ENCODE assay signal across 16 cellular contexts in genomic region chr5:59003124-59003523, GRCh38.
"Had no signal": no experiment of that assay in that cellular context is flagged by ENCODE, and none has a peak within 500 bp of the region (broad histone marks: within the 10 kb centered on the region; RNA-seq: fewer than 3 reads in every experiment).

No MANE protein-coding gene starts in this region.

- H3K9me3 Mint-ChIP-seq: activated CD4-positive, alpha-beta T cell treated with anti-CD3 and anti-CD28 coated beads, Interleukin-2, amount 10 ng/mL, durations not matched to agents 7 days and 5 days; activated T-cell treated with anti-CD3 and anti-CD28 coated beads, Interleukin-2, amount 50 U/mL, for 4 hours; nephron; stimulated activated naive CD8-positive, alpha-beta T cell treated with anti-CD3 and anti-CD28 coated beads, Interleukin-15, Interleukin-2, amounts not matched to agents 100 ng/mL and 50 ng/mL, for 24 hours had no signal

- H3K27me3 Mint-ChIP-seq: activated CD4-positive, alpha-beta T cell treated with anti-CD3 and anti-CD28 coated beads, Interleukin-2, amount 10 ng/mL, durations not matched to agents 7 days and 5 days; activated naive CD8-positive, alpha-beta T cell; dendritic cell treated with granulocyte-macrophage colony-stimulating factor and Interleukin-4, amounts not matched to agents 40 ng/mL and 50 ng/mL, for 4 days; stimulated activated naive CD8-positive, alpha-beta T cell treated with anti-CD3 and anti-CD28 coated beads, Interleukin-15, Interleukin-2, amounts not matched to agents 100 ng/mL and 50 ng/mL, for 24 hours had no signal

- H3K27ac Mint-ChIP-seq: activated CD4-positive, alpha-beta T cell treated with anti-CD3 and anti-CD28 coated beads, Interleukin-2, amount 10 ng/mL, durations not matched to agents 7 days and 5 days; activated CD8-positive, alpha-beta T cell treated with anti-CD3 and anti-CD28 coated beads, Interleukin-2, amount 10 ng/mL, durations not matched to agents 7 days and 5 days; activated naive CD8-positive, alpha-beta T cell; dendritic cell treated with granulocyte-macrophage colony-stimulating factor and Interleukin-4, amounts not matched to agents 40 ng/mL and 50 ng/mL, for 4 days; stimulated activated naive CD8-positive, alpha-beta T cell treated with anti-CD3 and anti-CD28 coated beads, Interleukin-15, Interleukin-2, amounts not matched to agents 100 ng/mL and 50 ng/mL, for 24 hours had no signal

- DNase-seq: activated CD4-positive, alpha-beta T cell treated with anti-CD3 and anti-CD28 coated beads, Interleukin-2, amount 10 ng/mL, durations not matched to agents 7 days and 5 days; activated CD8-positive, alpha-beta memory T cell treated with anti-CD3 and anti-CD28 coated beads, Interleukin-2, amount 50 U/mL, for 4 hours; activated CD8-positive, alpha-beta T cell treated with anti-CD3 and anti-CD28 coated beads, Interleukin-2, amount 10 ng/mL, durations not matched to agents 7 days and 5 days; activated T-cell treated with anti-CD3 and anti-CD28 coated beads, Interleukin-2, amount 50 U/mL, for 4 hours; effector CD8-positive, alpha-beta T cell; esophagus squamous epithelium; left cardiac atrium; lower lobe of right lung; nucleus accumbens; uterus had no signal

- H3K4me3 ChIP-seq: cardiac muscle cell, esophagus squamous epithelium, lower lobe of right lung, tibial nerve, uterus had no signal

- H3K36me3 ChIP-seq: cardiac muscle cell, esophagus squamous epithelium, lower lobe of right lung, tibial nerve, uterus had no signal

- H3K27me3 ChIP-seq: cardiac muscle cell, esophagus squamous epithelium, tibial nerve, uterus had no signal

- H3K9me3 ChIP-seq: esophagus squamous epithelium, lower lobe of right lung, tibial nerve, uterus had no signal

- H3K27ac ChIP-seq: cardiac muscle cell, esophagus squamous epithelium, lower lobe of right lung, tibial nerve, uterus had no signal

- H3K4me1 ChIP-seq: esophagus squamous epithelium, uterus had no signal

- H3K4me3 Mint-ChIP-seq: activated CD4-positive, alpha-beta T cell treated with anti-CD3 and anti-CD28 coated beads, Interleukin-2, amount 10 ng/mL, durations not matched to agents 7 days and 5 days; activated CD8-positive, alpha-beta T cell treated with anti-CD3 and anti-CD28 coated beads, Interleukin-2, amount 10 ng/mL, durations not matched to agents 7 days and 5 days; activated naive CD8-positive, alpha-beta T cell; activated T-cell treated with anti-CD3 and anti-CD28 coated beads, Interleukin-2, amount 50 U/mL, for 4 hours; dendritic cell treated with granulocyte-macrophage colony-stimulating factor and Interleukin-4, amounts not matched to agents 40 ng/mL and 50 ng/mL, for 4 days; nephron; stimulated activated naive CD8-positive, alpha-beta T cell treated with anti-CD3 and anti-CD28 coated beads, Interleukin-15, Interleukin-2, amounts not matched to agents 100 ng/mL and 50 ng/mL, for 24 hours had no signal

- ATAC-seq: activated CD8-positive, alpha-beta T cell treated with anti-CD3 and anti-CD28 coated beads, Interleukin-2, amount 10 ng/mL, durations not matched to agents 7 days and 5 days; activated T-cell treated with anti-CD3 and anti-CD28 coated beads, Interleukin-2, amount 50 U/mL, for 4 hours had no signal
